3 cellular contexts compared by ENCODE assay signal in the genomic region with DNA sequence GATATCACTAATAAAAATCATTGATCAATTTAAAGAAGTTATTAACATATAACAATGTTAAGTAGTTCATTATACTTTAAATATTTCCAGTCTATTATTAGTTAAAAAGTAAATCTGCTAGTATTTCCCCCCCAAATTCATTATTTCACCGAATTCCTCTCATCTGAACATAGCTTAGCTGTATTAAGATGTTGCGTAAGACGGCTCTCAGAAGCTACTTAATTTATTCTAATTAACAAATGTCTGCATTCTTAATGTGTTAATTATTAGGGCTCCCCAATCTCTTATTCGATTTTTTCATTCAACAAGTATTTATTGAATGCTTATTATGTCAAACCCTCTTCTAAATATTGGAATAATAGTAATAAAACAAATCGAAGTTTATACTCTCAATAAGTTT.
TF ChIP-seq lines count a peak whose summit lies in the region.

No MANE protein-coding gene starts in this region.

TF ChIP-seq in A549, 52 proteins besides CTCF, POLR2A, EP300 and RAD21:
- no peak for TF ChIP-seq NFE2L2 (conservative IDR thresholded peaks at IDR 0.05; ENCODE audit: low read length)
- TF ChIP-seq CEBPB (IDR thresholded peaks at IDR 0.05), result peak; percentile 28 to 54; a peak in 2 of 4 replicates
- TF ChIP-seq JUN (IDR thresholded peaks at IDR 0.05), result no peak
- TF ChIP-seq FOXS1 (CRISPR knock-in tag; IDR thresholded peaks at IDR 0.05), result no peak

TF ChIP-seq in H1, 55 proteins besides CTCF, POLR2A, EP300 and RAD21:
- TF ChIP-seq CEBPB (IDR thresholded peaks at IDR 0.05; ENCODE audit: low read depth, low read length) (peak; percentile 80), HDAC2 (IDR thresholded peaks at IDR 0.05; ENCODE audit: borderline replicate concordance in 1 of 2, low read depth in 2 of 2, low read length in 2 of 2) (no peak), EGR1 (IDR thresholded peaks at IDR 0.05; ENCODE audit: borderline replicate concordance, low read depth, low read length) (no peak), HDAC6 (IDR thresholded peaks at IDR 0.05; ENCODE audit: low read depth, low read length) (no peak), KDM5A (IDR thresholded peaks at IDR 0.05; ENCODE audit: low read length) (no peak), FOSL1 (IDR thresholded peaks at IDR 0.05; ENCODE audit: insufficient read depth, low read depth, low read length) (no peak), JUND (IDR thresholded peaks at IDR 0.05; ENCODE audit: low read length) (no peak)
- TF ChIP-seq, protein P1, sequence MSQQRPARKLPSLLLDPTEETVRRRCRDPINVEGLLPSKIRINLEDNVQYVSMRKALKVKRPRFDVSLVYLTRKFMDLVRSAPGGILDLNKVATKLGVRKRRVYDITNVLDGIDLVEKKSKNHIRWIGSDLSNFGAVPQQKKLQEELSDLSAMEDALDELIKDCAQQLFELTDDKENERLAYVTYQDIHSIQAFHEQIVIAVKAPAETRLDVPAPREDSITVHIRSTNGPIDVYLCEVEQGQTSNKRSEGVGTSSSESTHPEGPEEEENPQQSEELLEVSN (IDR thresholded peaks at IDR 0.05), result no peak
TF ChIP-seq in H1: peak in this region for 1.

TF ChIP-seq in HEK293T, 16 proteins besides CTCF, POLR2A, EP300 and RAD21:
- TF ChIP-seq PKNOX1 (IDR thresholded peaks at IDR 0.05), result no peak
- TF ChIP-seq FOXM1 (IDR thresholded peaks at IDR 0.05; ENCODE audit: borderline replicate concordance), result no peak
- TF ChIP-seq SP1 (IDR thresholded peaks at IDR 0.05), result no peak
- TF ChIP-seq BHLHE40 (IDR thresholded peaks at IDR 0.05; ENCODE audit: borderline replicate concordance), result no peak
- TF ChIP-seq SUZ12 (IDR thresholded peaks at IDR 0.05), result no peak
- no peak for TF ChIP-seq ARNT (IDR thresholded peaks at IDR 0.05)
- TF ChIP-seq FOXA1 (IDR thresholded peaks at IDR 0.05), result no peak
- TF ChIP-seq NFRKB (IDR thresholded peaks at IDR 0.05), result no peak
- no peak for TF ChIP-seq LEF1 (IDR thresholded peaks at IDR 0.05; ENCODE audit: borderline replicate concordance)
- no peak for TF ChIP-seq ELF4 (IDR thresholded peaks at IDR 0.05)
- no peak for TF ChIP-seq HDGF (IDR thresholded peaks at IDR 0.05; ENCODE audit: borderline replicate concordance)
- no peak for TF ChIP-seq CTBP1 (IDR thresholded peaks at IDR 0.05; ENCODE audit: borderline replicate concordance)
